In the genomic region with DNA sequence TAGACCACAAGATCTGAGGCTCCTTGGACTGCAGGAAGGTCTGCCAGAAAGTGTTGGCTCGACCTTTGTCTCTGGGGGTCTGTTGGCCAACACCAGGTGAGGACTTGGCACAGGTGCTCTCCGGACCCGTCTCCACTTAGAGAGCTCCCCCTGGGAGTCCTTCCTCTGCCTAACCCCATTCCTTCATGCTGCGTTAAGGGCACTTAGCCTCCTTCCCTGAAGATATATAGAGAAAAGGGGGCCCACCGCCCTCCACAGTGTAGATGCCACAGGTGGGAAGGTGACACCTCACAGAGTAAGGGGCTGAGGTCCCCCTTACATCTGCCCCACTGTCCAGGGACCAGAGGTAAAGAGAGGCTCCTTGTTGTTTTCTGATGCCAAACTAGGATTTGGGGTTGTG, we compare ENCODE assay signal across 16 cellular contexts. TPM values are rescaled to one million over a fixed set of nuclear protein-coding genes. Genes with fewer than 3 reads are reported as not detected.
A peak's percentile ranks its signal among the peaks of the same experiment; 100 is the strongest.
DNase-seq lines count a peak whose midpoint lies in the region; ATAC-seq and TF ChIP-seq lines count a peak whose summit lies in the region.
"Had no signal": no experiment of that assay in that cellular context is flagged by ENCODE, and none has a peak within 500 bp of the region (broad histone marks: within the 10 kb centered on the region; RNA-seq: fewer than 3 reads in every experiment).

No MANE protein-coding gene starts in this region.

- TF ChIP-seq POLR2A in gastroesophageal sphincter (IDR thresholded peaks at IDR 0.05) (no peak), uterus (IDR thresholded peaks at IDR 0.05) (no peak)

- ATAC-seq in gastroesophageal sphincter: no peak
- no peak for ATAC-seq in GM18502 (IDR thresholded peaks at IDR 0.05; ENCODE audit: poor library complexity, unreplicated experiment)
- no peak for ATAC-seq in HG02970 (IDR thresholded peaks at IDR 0.05; ENCODE audit: low FRiP score, unreplicated experiment)

- H3K9me3 ChIP-seq in gastroesophageal sphincter: no peaks in the 10 kb centered on the region
- H3K9me3 ChIP-seq in skeletal muscle tissue (ENCODE audit: control insufficient read depth in 3 of 3, low read length in 3 of 3): no peaks in the 10 kb centered on the region
- no peaks in the 10 kb centered on the region for H3K9me3 ChIP-seq in uterus
- H3K9me3 ChIP-seq: MG63 had no signal

- no peak for TF ChIP-seq CTCF in coronary artery (IDR thresholded peaks at IDR 0.05)
- no peak for TF ChIP-seq CTCF in gastroesophageal sphincter (IDR thresholded peaks at IDR 0.05)
- no peak for TF ChIP-seq CTCF in uterus (IDR thresholded peaks at IDR 0.05)

- H3K27ac ChIP-seq in coronary artery (peak overlapping the region; percentile 62 to 67), gastroesophageal sphincter (peak overlapping the region in 3 of 4 donors; percentile 64 to 93 (median 92)), skeletal muscle tissue (ENCODE audit: low read depth, low read length) (peak overlapping the region; percentile 65), uterus (peak overlapping the region; percentile 93 to 95)
- H3K27ac ChIP-seq: C4-2B had no signal

- 82% methylated on average over 2 of the region's 5 CpGs; no CpG with 5 or more reads in 1 of the 2 donors for WGBS in gastroesophageal sphincter (ENCODE audit: low coverage in 1 of 2), 2 donors

- peaks cover 10 to 94% (median 53%) of the 10 kb centered on the region in 3 donors for H3K4me1 ChIP-seq in gastroesophageal sphincter
- H3K4me1 ChIP-seq in skeletal muscle tissue (ENCODE audit: control insufficient read depth in 3 of 3, insufficient read depth in 3 of 3, low read length in 3 of 3): peaks cover 80 to 90% (median 84%) of the 10 kb centered on the region in 3 donors
- H3K4me1 ChIP-seq in uterus: peaks cover 15 to 43% of the 10 kb centered on the region in 2 donors

- intact Hi-C loops in uterus (cut with DNase I; ENCODE audit: low total_unique reads): loop anchor here (10.0 kb wide), 2 partner anchors 828 to 1028 kb away; no protein-coding TSS in a partner anchor

- H3K4me3 ChIP-seq in coronary artery (no peak overlapping the region), gastroesophageal sphincter (no peak overlapping the region), skeletal muscle tissue (ENCODE audit: low read length in 3 of 3) (peak overlapping the region in 1 of 3 donors; percentile 29), uterus (no peak overlapping the region)
- H3K4me3 ChIP-seq: MG63 had no signal

- peak overlapping the region; percentile 24 to 34 (median 26) for H3K9ac ChIP-seq in skeletal muscle tissue (ENCODE audit: low read depth in 1 of 3, low read length in 3 of 3)

- H3K36me3 ChIP-seq in gastroesophageal sphincter (peaks cover 0 to 35% of the 10 kb centered on the region in 2 donors), skeletal muscle tissue (ENCODE audit: control insufficient read depth in 3 of 3, insufficient read depth in 3 of 3, low read length in 3 of 3) (peaks cover 9 to 43% (median 11%) of the 10 kb centered on the region in 3 donors), uterus (no peaks in the 10 kb centered on the region)
- H3K36me3 ChIP-seq: MG63 had no signal

- no peak for TF ChIP-seq EP300 in gastroesophageal sphincter (IDR thresholded peaks at IDR 0.05)

- DNase-seq in coronary artery (ENCODE audit: low spot score): no peak
- DNase-seq in uterus: no peak
- DNase-seq in T-helper 9 cell: no peak
- DNase-seq: AML-193, MG63, NCI-H1048, NCI-H1436, NCI-H1930, NCI-H345, NCI-H524 treated with DMSO at 0.1 percent for 48 hours, SIG-M5 had no signal

- H3K27me3 ChIP-seq in gastroesophageal sphincter (no peaks in the 10 kb centered on the region), skeletal muscle tissue (ENCODE audit: control insufficient read depth in 3 of 3, insufficient read depth in 3 of 3, low read length in 3 of 3) (peaks cover 0 to 2% (median 0%) of the 10 kb centered on the region in 3 donors), uterus (no peaks in the 10 kb centered on the region)

RNA-seq across cellular contexts. Expression of a gene that starts 8.2 kb away (rescaled TPM):
- total RNA-seq in gastroesophageal sphincter: 1,000 to 10,000 TPM in 1 of 4 donors, 100 to 1,000 TPM in 3; 313 to 1,402 (median 682) TPM
- 260 TPM for total RNA-seq in skeletal muscle tissue
- total RNA-seq in uterus: 1,000 to 10,000 TPM in 1 of 4 donors, 100 to 1,000 TPM in 3; 480 to 2,812 (median 618) TPM

RNA-seq across cellular contexts. Expression of a gene that starts 53.9 kb away (rescaled TPM):
- total RNA-seq in gastroesophageal sphincter: 100 to 1,000 TPM; 137 to 449 (median 301) TPM
- total RNA-seq in skeletal muscle tissue: 99.7 TPM
- total RNA-seq in uterus: 100 to 1,000 TPM in 2 of 4 donors, 10 to 100 TPM in 2; 59.5 to 398 (median 102) TPM
